Comparison of ENCODE assay signal across 20 cellular contexts in genomic region chr14:33539918-33540357, GRCh38.
A peak's percentile ranks its signal among the peaks of the same experiment; 100 is the strongest.
DNase-seq lines count a peak whose midpoint lies in the region; ATAC-seq, FAIRE-seq and TF ChIP-seq lines count a peak whose summit lies in the region.
"Had no signal": no experiment of that assay in that cellular context is flagged by ENCODE, and none has a peak within 500 bp of the region (broad histone marks: within the 10 kb centered on the region; RNA-seq: fewer than 3 reads in every experiment).

No MANE protein-coding gene starts in this region.

- H3K4me2 ChIP-seq in Loucy (ENCODE audit: low read depth, low read length, poor library complexity, severe bottlenecking) (peak overlapping the region; percentile 38), GM12878 (ENCODE audit: control insufficient read depth, insufficient read depth) (no peak overlapping the region), endothelial cell of umbilical vein (ENCODE audit: insufficient read depth, low read length) (peak overlapping the region; percentile 16), neural progenitor cell (no peak overlapping the region)
- H3K4me2 ChIP-seq: GM23338, KMS-11 had no signal

- H3K9me3 Mint-ChIP-seq in neural progenitor cell: no peaks in the 10 kb centered on the region
- H3K9me3 Mint-ChIP-seq: GM23338 had no signal

- dilution Hi-C loops in endothelial cell of umbilical vein (cut with MboI; ENCODE audit: extremely low pct_ligation_motif_present, low sequenced_read_pairs): no loop called here

- no peaks in the 10 kb centered on the region for H3K9me1 ChIP-seq in endothelial cell of umbilical vein (replicated peaks; ENCODE audit: control insufficient read depth, extremely low read depth, insufficient read depth, low read length)

- BruUV-seq in GM12878 (replicated peaks; lab: Mats Ljungman, UMichigan) (no TSS peak), endothelial cell of umbilical vein (replicated peaks; lab: Mats Ljungman, UMichigan) (no TSS peak)

- no peak overlapping the region for H3K9ac ChIP-seq in Loucy (ENCODE audit: low read depth, low read length, poor library complexity, severe bottlenecking)
- H3K9ac ChIP-seq in GM12878 (ENCODE audit: control insufficient read depth, insufficient read depth, low read length): no peak overlapping the region
- peak overlapping the region; percentile 8 for H3K9ac ChIP-seq in endothelial cell of umbilical vein (replicated peaks; ENCODE audit: extremely low read depth, insufficient read depth, low read length)
- H3K9ac ChIP-seq in neural progenitor cell: no peak overlapping the region
- H3K9ac ChIP-seq: KMS-11 had no signal

- WGBS in GM12878 (ENCODE audit: insufficient coverage, insufficient replicate concordance, low lambda C conversion rate, missing lambda C conversion rate): 10% methylated on average over 3 of the region's 3 CpGs

- H3K36me3 Mint-ChIP-seq in neural progenitor cell: no peaks in the 10 kb centered on the region

- FAIRE-seq in GM12878 (lab: Jason Lieb, UNC) (no peak), endothelial cell of umbilical vein (lab: Jason Lieb, UNC) (peak; percentile 79)
- FAIRE-seq: HepG2 had no signal

- TF ChIP-seq RAD21 in GM12878 (IDR thresholded peaks at IDR 0.05; ENCODE audit: insufficient read depth, low read depth, low read length): no peak

- H3K4me3 Mint-ChIP-seq in neural progenitor cell: no peak overlapping the region
- H3K4me3 Mint-ChIP-seq: CD4-positive, alpha-beta T cell; GM23338 had no signal

- SMC1A ChIA-PET in GM12878 (lab: Charles Lee; ENCODE audit: uncharacterized antibody, unreplicated experiment): interaction anchor here (0.8 to 9.1 kb wide), 18 partner anchors 11 to 252 kb away, joined by 3 to 215 read pairs (median 7); no protein-coding TSS in a partner anchor

- TF ChIP-seq POLR2A in GM12878 (IDR thresholded peaks at IDR 0.05; ENCODE audit: low read depth, low read length): no peak
- no peak for TF ChIP-seq POLR2A in endothelial cell of umbilical vein (IDR thresholded peaks at IDR 0.05; ENCODE audit: low read depth, low read length)

- peaks cover 34% of the 10 kb centered on the region for H3K4me1 Mint-ChIP-seq in neural progenitor cell
- H3K4me1 Mint-ChIP-seq: GM23338 had no signal

- H3K36me3 ChIP-seq in Loucy (ENCODE audit: insufficient read depth, low read length) (no peaks in the 10 kb centered on the region), GM12878 (ENCODE audit: control insufficient read depth in 2 of 2, insufficient read depth in 2 of 2, low read length in 1 of 2) (no peaks in the 10 kb centered on the region), endothelial cell of umbilical vein (ENCODE audit: control insufficient read depth in 2 of 2, extremely low read depth in 1 of 2, insufficient read depth in 2 of 2, low read length in 2 of 2) (no peaks in the 10 kb centered on the region), neural progenitor cell (no peaks in the 10 kb centered on the region), SJCRH30 (no peaks in the 10 kb centered on the region)
- H3K36me3 ChIP-seq: BE2C, MG63 had no signal

- DNase-seq in GM12878 (ENCODE audit: low read depth, low spot score) (peak; percentile 20), endothelial cell of umbilical vein (ENCODE audit: low read depth, low spot score) (peak; percentile 76), neural progenitor cell (ENCODE audit: low spot score) (no peak), nucleus accumbens (lab: John Stamatoyannopoulos, UW) (no peak), SJCRH30 (no peak)
- DNase-seq: BE2C; Calu3; CD4-positive, alpha-beta T cell; DMS79; MG63; NCI-H1092; NCI-H2081 treated with DMSO at 0.1 percent for 48 hours; NCI-H510A; NCI-H774 had no signal

- H3K27me3 ChIP-seq in Loucy (ENCODE audit: insufficient read depth, low read length, poor library complexity, severe bottlenecking) (no peaks in the 10 kb centered on the region), GM12878 (replicated peaks in 1 of 2; ENCODE audit: control insufficient read depth in 2 of 2, insufficient read depth in 2 of 2, low read length in 1 of 2) (no peaks in the 10 kb centered on the region), endothelial cell of umbilical vein (ENCODE audit: control insufficient read depth in 2 of 2, insufficient read depth in 2 of 2, low read length in 2 of 2) (no peaks in the 10 kb centered on the region), neural progenitor cell (no peaks in the 10 kb centered on the region), SJCRH30 (no peaks in the 10 kb centered on the region)
- H3K27me3 ChIP-seq: BE2C, MG63 had no signal

- POLR2A ChIA-PET in GM12878 (lab: Charles Lee) (interaction anchor here (0.6 to 8.7 kb wide), 10 partner anchors 9 to 105 kb away, joined by 3 to 86 read pairs (median 8); no protein-coding TSS in a partner anchor), endothelial cell of umbilical vein (lab: Charles Lee) (no interaction called here)

- H3K27ac ChIP-seq in GM12878 (ENCODE audit: control insufficient read depth, insufficient read depth) (no peak overlapping the region), endothelial cell of umbilical vein (ENCODE audit: insufficient read depth, low read depth, low read length) (peak overlapping the region; percentile 58), neural progenitor cell (no peak overlapping the region), SJCRH30 (no peak overlapping the region)
- H3K27ac ChIP-seq: KMS-11 had no signal

- in situ Hi-C loops in GM12878 (cut with MboI): no loop called here

- intact Hi-C loops in GM12878 (cut with micrococcal nuclease; ENCODE audit: unreplicated experiment): no loop called here
- intact Hi-C loops in endothelial cell of umbilical vein (cut with micrococcal nuclease): loop anchor here (1.0 to 2.0 kb wide), 4 partner anchors 17 to 44 kb away; no protein-coding TSS in a partner anchor

- H3K9me3 ChIP-seq in Loucy (ENCODE audit: insufficient read depth, low read depth, low read length) (no peaks in the 10 kb centered on the region), GM12878 (replicated peaks; ENCODE audit: control insufficient read depth, insufficient read depth, low read length) (no peaks in the 10 kb centered on the region), endothelial cell of umbilical vein (replicated peaks; ENCODE audit: control insufficient read depth, insufficient read depth, low read length) (no peaks in the 10 kb centered on the region), neural progenitor cell (ENCODE audit: low read depth) (no peaks in the 10 kb centered on the region), SJCRH30 (replicated peaks) (no peaks in the 10 kb centered on the region)
- H3K9me3 ChIP-seq: BE2C, MG63 had no signal

- H3F3A ChIP-seq in Loucy (ENCODE audit: low read depth) (no peaks in the 10 kb centered on the region), neural progenitor cell (ENCODE audit: low read depth) (no peaks in the 10 kb centered on the region)

- H3K4me3 ChIP-seq in Loucy (ENCODE audit: low read length, poor library complexity, severe bottlenecking) (no peak overlapping the region), GM12878 (no peak overlapping the region), endothelial cell of umbilical vein (replicated peaks in 1 of 3; ENCODE audit: insufficient read depth in 1 of 3, low read depth in 1 of 3, low read length in 3 of 3) (no peak overlapping the region), neural progenitor cell (no peak overlapping the region), SJCRH30 (no peak overlapping the region)
- H3K4me3 ChIP-seq: GM23338, MG63 had no signal

- H3K79me2 ChIP-seq in Loucy (ENCODE audit: insufficient read depth, low read length) (no peaks in the 10 kb centered on the region), GM12878 (ENCODE audit: control insufficient read depth, insufficient read depth, low read length) (no peaks in the 10 kb centered on the region), endothelial cell of umbilical vein (ENCODE audit: control insufficient read depth, insufficient read depth, low read length) (no peaks in the 10 kb centered on the region), neural progenitor cell (ENCODE audit: low read depth) (no peaks in the 10 kb centered on the region)

- TF ChIP-seq EP300 in GM12878 (IDR thresholded peaks at IDR 0.05; ENCODE audit: borderline replicate concordance in 1 of 2, control insufficient read depth in 1 of 2, low read depth in 2 of 2, low read length in 2 of 2): no peak; a peak in 1 of 4 replicates

- RAD21 ChIA-PET in GM12878 (lab: Charles Lee; ENCODE audit: unreplicated experiment): interaction anchor here (1.0 to 8.8 kb wide), 13 partner anchors 8 to 252 kb away, joined by 3 to 175 read pairs (median 5); no protein-coding TSS in a partner anchor

- H3K27me3 Mint-ChIP-seq in neural progenitor cell (ENCODE audit: insufficient read depth, low read depth): no peaks in the 10 kb centered on the region

- H4K20me1 ChIP-seq in Loucy (ENCODE audit: insufficient read depth, low read length, poor library complexity, severe bottlenecking) (no peaks in the 10 kb centered on the region), GM12878 (ENCODE audit: control insufficient read depth, insufficient read depth) (no peaks in the 10 kb centered on the region), endothelial cell of umbilical vein (replicated peaks; ENCODE audit: control insufficient read depth, extremely low read depth, insufficient read depth, low read length) (no peaks in the 10 kb centered on the region), neural progenitor cell (ENCODE audit: low read depth) (no peaks in the 10 kb centered on the region)

- no peaks in the 10 kb centered on the region for H3K9me2 ChIP-seq in Loucy (replicated peaks; ENCODE audit: low read depth, low read length)

- CTCF ChIA-PET in GM12878 (lab: Yijun Ruan, JAX): interaction anchor here (1.2 to 4.0 kb wide), 9 partner anchors 8 to 135 kb away, joined by 3 to 22 read pairs (median 6); no protein-coding TSS in a partner anchor
- CTCF ChIA-PET in endothelial cell of umbilical vein (lab: Charles Lee): interaction anchor here (0.9 to 1.3 kb wide), 3 partner anchors 9 to 24 kb away, joined by 3 to 7 read pairs (median 3); no protein-coding TSS in a partner anchor

- peaks cover 22% of the 10 kb centered on the region for H3K4me1 ChIP-seq in Loucy (ENCODE audit: insufficient read depth, low read length, poor library complexity, severe bottlenecking)
- peaks cover 5% of the 10 kb centered on the region; the same call in 1 of the 2 replicates for H3K4me1 ChIP-seq in GM12878 (ENCODE audit: control insufficient read depth, insufficient read depth, low read length)
- peaks cover 21% of the 10 kb centered on the region for H3K4me1 ChIP-seq in endothelial cell of umbilical vein (ENCODE audit: control insufficient read depth, extremely low read depth, insufficient read depth, low read length)
- no peaks in the 10 kb centered on the region for H3K4me1 ChIP-seq in neural progenitor cell
- H3K4me1 ChIP-seq in SJCRH30: no peaks in the 10 kb centered on the region
- H3K4me1 ChIP-seq: BE2C had no signal

- H2AFZ ChIP-seq in Loucy (ENCODE audit: low read length) (peak overlapping the region; percentile 18; the same call in 1 of the 2 replicates), GM12878 (ENCODE audit: control insufficient read depth, low read depth, low read length) (no peak overlapping the region), endothelial cell of umbilical vein (ENCODE audit: low read depth, low read length) (peak overlapping the region; percentile 1), neural progenitor cell (replicated peaks) (no peak overlapping the region)
- H2AFZ ChIP-seq: GM23338 had no signal

- TF ChIP-seq CTCF in Loucy (conservative IDR thresholded peaks at IDR 0.05; ENCODE audit: low read length) (no peak), GM12878 (IDR thresholded peaks at IDR 0.05 in 2 of 3, conservative IDR thresholded peaks at IDR 0.05 in 1 of 3; ENCODE audit: control insufficient read depth in 2 of 3, extremely low read depth in 1 of 3, insufficient read depth in 1 of 3, low read depth in 3 of 3, low read length in 3 of 3) (no peak), endothelial cell of umbilical vein (IDR thresholded peaks at IDR 0.05; ENCODE audit: extremely low read depth in 1 of 2, insufficient read depth in 1 of 2, low read depth in 1 of 2, low read length in 2 of 2) (no peak), neural progenitor cell (IDR thresholded peaks at IDR 0.05) (no peak)

- peak overlapping the region; percentile 47 for H3K27ac Mint-ChIP-seq in neural progenitor cell
- H3K27ac Mint-ChIP-seq: CD4-positive, alpha-beta T cell had no signal

- ATAC-seq in GM12878 (peak; percentile 47), HG03045 (IDR thresholded peaks at IDR 0.05; ENCODE audit: unreplicated experiment) (no peak)
- ATAC-seq: GM23338, HepG2, Panc1 had no signal

Comparison
In these comparisons a context has a peak if more than half of its experiments do, and no peak if none do; other contexts are left out.
1. H2AFZ ChIP-seq: peak in Loucy (single experiment) and endothelial cell of umbilical vein (single experiment); none in GM12878 (single experiment) and neural progenitor cell (single experiment).
2. H3K4me2 ChIP-seq: peak in Loucy (single experiment) and endothelial cell of umbilical vein (single experiment); none in GM12878 (single experiment) and neural progenitor cell (single experiment).
3. DNase-seq: peak in GM12878 (single experiment) and endothelial cell of umbilical vein (single experiment); none in neural progenitor cell (single experiment), nucleus accumbens (0 of 56) and SJCRH30 (0 of 2).